9 cellular contexts compared by ENCODE assay signal in genomic region chr17:39270923-39271322, GRCh38. TPM values are rescaled to one million over a fixed set of nuclear protein-coding genes. Genes with fewer than 3 reads are reported as not detected.
DNase-seq lines count a peak whose midpoint lies in the region; ATAC-seq, FAIRE-seq and TF ChIP-seq lines count a peak whose summit lies in the region.
"Had no signal": no experiment of that assay in that cellular context is flagged by ENCODE, and none has a peak within 500 bp of the region (broad histone marks: within the 10 kb centered on the region; RNA-seq: fewer than 3 reads in every experiment).

No MANE protein-coding gene starts in this region.

- no peak for FAIRE-seq in A549 (lab: Jason Lieb, UNC)

- no peak overlapping the region for H3K27ac Mint-ChIP-seq in T-cell

- intact Hi-C loops in PC-3 (cut with micrococcal nuclease), result loop anchor here (1.0 to 2.0 kb wide), 2 partner anchors 81 to 122 kb away; no protein-coding TSS in a partner anchor

- ATAC-seq in A549, result peak in 1 of 2 experiments; percentile 54; a peak in 2 of 6 replicates
- ATAC-seq in PC-3, result no peak
- ATAC-seq in GM19452 (IDR thresholded peaks at IDR 0.05; ENCODE audit: unreplicated experiment), result no peak
- no peak for ATAC-seq in T-cell (replicated peaks in 1 of 4)

- H3K4me1 Mint-ChIP-seq in T-cell, result no peaks in the 10 kb centered on the region

- H3K27ac ChIP-seq in A549 (no peak overlapping the region), PC-3 (ENCODE audit: low read length) (no peak overlapping the region)

- no peaks in the 10 kb centered on the region for H3K79me2 ChIP-seq in PC-3 (ENCODE audit: low read length)

- BruUV-seq in PC-3 (replicated peaks; lab: Mats Ljungman, UMichigan), result no TSS peak

- H3K4me1 ChIP-seq in A549 (no peaks in the 10 kb centered on the region), PC-3 (ENCODE audit: insufficient read depth, low read length) (no peaks in the 10 kb centered on the region)

- H4K20me1 ChIP-seq in PC-3 (ENCODE audit: low read length), result no peaks in the 10 kb centered on the region

- H3K9me3 ChIP-seq in A549 (no peaks in the 10 kb centered on the region), PC-3 (ENCODE audit: low read length) (no peaks in the 10 kb centered on the region)

- DNase-seq in A549 (ENCODE audit: low read depth in 1 of 2, low spot score in 1 of 2) (peak in 1 of 2 experiments; percentile 48), GM12864 (ENCODE audit: low read depth) (no peak), PC-3 (peak; percentile 22), fibroblast of the aortic adventitia (ENCODE audit: low read depth) (peak; percentile 95), T-cell (no peak), NCI-H1417 treated with DMSO at 0.1 percent for 48 hours (lab: John Stamatoyannopoulos, UW) (no peak), DMS153 (lab: John Stamatoyannopoulos, UW) (no peak)
- DNase-seq: NCI-H187 treated with DMSO at 0.1 percent for 48 hours had no signal

- peaks cover 40% of the 10 kb centered on the region for H3K36me3 Mint-ChIP-seq in T-cell

- H3K4me2 ChIP-seq in A549 (no peak overlapping the region), PC-3 (ENCODE audit: low read length) (no peak overlapping the region)

- TF ChIP-seq RAD21 in A549 (conservative IDR thresholded peaks at IDR 0.05 in 1 of 2, IDR thresholded peaks at IDR 0.05 in 1 of 2), result peak; percentile 54 to 73

- WGBS in A549 (ENCODE audit: missing lambda C conversion rate), result 56% methylated on average over 3 of the region's 3 CpGs

- CTCF ChIA-PET in A549 (lab: Yijun Ruan, JAX), result interaction anchor here (0.5 to 2.2 kb wide), 14 partner anchors 11 to 350 kb away, joined by 3 to 9 read pairs (median 3); no protein-coding TSS in a partner anchor
- CTCF ChIA-PET in PC-3 (lab: Charles Lee), result interaction anchor here (1.0 kb wide), 1 partner anchor 81 kb away, joined by 26 read pairs; no protein-coding TSS in a partner anchor
- CTCF ChIA-PET in T-cell (lab: Charles Lee), result interaction anchor here in 1 of 2 donors (1.0 kb wide), 1 partner anchor 106 kb away, joined by 3 read pairs; no protein-coding TSS in a partner anchor

- no peaks in the 10 kb centered on the region for H3F3A ChIP-seq in PC-3 (ENCODE audit: low read length, unreplicated experiment)

- no peak overlapping the region for H2AFZ ChIP-seq in PC-3 (ENCODE audit: low read length)

- TF ChIP-seq EP300 in A549 (IDR thresholded peaks at IDR 0.05), result no peak

- H3K9me3 Mint-ChIP-seq in T-cell, result no peaks in the 10 kb centered on the region

- H3K4me3 ChIP-seq in A549 (no peak overlapping the region), GM12864 (ENCODE audit: low read depth, low read length) (no peak overlapping the region), PC-3 (ENCODE audit: low read length) (no peak overlapping the region), fibroblast of the aortic adventitia (ENCODE audit: low read depth, low read length) (no peak overlapping the region)

- no peaks in the 10 kb centered on the region for H3K36me3 ChIP-seq in PC-3 (ENCODE audit: low read depth, low read length)

- no peak overlapping the region for H3K4me3 Mint-ChIP-seq in T-cell

- no peaks in the 10 kb centered on the region for H3K9me2 ChIP-seq in PC-3 (replicated peaks; ENCODE audit: low read length)

- no peak for TF ChIP-seq POLR2A in A549 (IDR thresholded peaks at IDR 0.05; ENCODE audit: low read length)

- TF ChIP-seq CTCF in A549 (IDR thresholded peaks at IDR 0.05) (peak; percentile 40), GM12864 (IDR thresholded peaks at IDR 0.05; ENCODE audit: low read depth, low read length, missing control alignments) (peak; percentile 36), PC-3 (conservative IDR thresholded peaks at IDR 0.05; ENCODE audit: low read depth, low read length) (peak; percentile 50; the same call in 1 of the 2 replicates), fibroblast of the aortic adventitia (IDR thresholded peaks at IDR 0.05; ENCODE audit: insufficient read depth, low read length) (peak; percentile 81)

- H3K27me3 Mint-ChIP-seq in T-cell, result no peaks in the 10 kb centered on the region

- POLR2A ChIA-PET in A549 (lab: Yijun Ruan, JAX), result interaction anchor here (1.0 kb wide), 2 partner anchors 180 to 190 kb away, joined by 3 read pairs; partner anchors contain the start of genes CDK12 and MED1
- POLR2A ChIA-PET in PC-3 (lab: Charles Lee; ENCODE audit: unreplicated experiment), result interaction anchor here (0.6 kb wide), 1 partner anchor 181 kb away, joined by 7 read pairs; no protein-coding TSS in a partner anchor
- POLR2A ChIA-PET in T-cell (lab: Charles Lee), result no interaction called here

- no peak overlapping the region for H3K9ac ChIP-seq in PC-3 (ENCODE audit: low read length)

- H3K27me3 ChIP-seq in PC-3 (ENCODE audit: low read length), result no peaks in the 10 kb centered on the region

TF ChIP-seq in A549, 52 proteins besides CTCF, POLR2A, EP300 and RAD21:
- no peak for TF ChIP-seq JUN (IDR thresholded peaks at IDR 0.05)
- no peak for TF ChIP-seq ESRRA (IDR thresholded peaks at IDR 0.05; ENCODE audit: borderline replicate concordance, low read length)
- TF ChIP-seq SMC3 (IDR thresholded peaks at IDR 0.05), result peak; percentile 47
- no peak for TF ChIP-seq CBX8 (IDR thresholded peaks at IDR 0.05)
- no peak for TF ChIP-seq KDM5A (IDR thresholded peaks at IDR 0.05)
- no peak for TF ChIP-seq CHD2 (IDR thresholded peaks at IDR 0.05; ENCODE audit: low read length, partially characterized antibody)
- no peak for TF ChIP-seq NPAS2 (CRISPR knock-in tag; IDR thresholded peaks at IDR 0.05; ENCODE audit: borderline replicate concordance)
- no peak for TF ChIP-seq GATA3 (IDR thresholded peaks at IDR 0.05; ENCODE audit: borderline replicate concordance)
- TF ChIP-seq MAFK (IDR thresholded peaks at IDR 0.05; ENCODE audit: partially characterized antibody), result peak; percentile 45

RNA-seq across cellular contexts. Expression of gene STAC2, which starts 45.2 kb away (rescaled TPM):
- 0.03 TPM in 2 replicates for polyA plus RNA-seq in A549 (2011; rRNA removed)
- 0.08 and 0.12 TPM in 2 replicates for polyA plus RNA-seq in A549 (2012; cell fraction: cytosol; rRNA removed)
- 0.10 TPM in 2 replicates for polyA plus RNA-seq in A549 (2012; cell fraction: nucleus; rRNA removed)
- 0.16 to 0.29 TPM (median 0.26 TPM) in 3 replicates for polyA plus RNA-seq in A549 (2017; fragmentation: RNase III; extraction: RNeasy Plus Mini Kit Qiagen cat#74134 plus additional on column Dnase treatment)
- 0.15 TPM in 1 of 2 replicates, not detected in the other for polyA minus RNA-seq in A549 (2011; rRNA and poly(A)+ RNA removed)
- total RNA-seq in PC-3 (2014; rRNA removed), result not detected in 2 replicates
- total RNA-seq in fibroblast of the aortic adventitia (ENCODE audit: low replicate concordance), result 0.18 TPM in 1 of 2 replicates, not detected in the other
- under 1 TPM in 3 of 5 donors, not detected in 2; 0.12 to 0.15 (median 0.13) TPM for total RNA-seq in T-cell

Comparison
In these comparisons a context has a peak if more than half of its experiments do, and no peak if none do; other contexts are left out.
1. DNase-seq: peak in PC-3 (single experiment) and fibroblast of the aortic adventitia (single experiment); none in GM12864 (single experiment), T-cell (0 of 34), NCI-H1417 treated with DMSO at 0.1 percent for 48 hours (single experiment) and DMS153 (single experiment).
2. POLR2A ChIA-PET loops: an anchor here in A549 (1.0 kb wide) and PC-3 (0.6 kb wide); none called in T-cell.
3. Peak in every context shown above with its lines, with median percentiles within 50 percentile points of each other: CTCF ChIP-seq.